ENCODE assay signal across 16 cellular contexts in the genomic region with DNA sequence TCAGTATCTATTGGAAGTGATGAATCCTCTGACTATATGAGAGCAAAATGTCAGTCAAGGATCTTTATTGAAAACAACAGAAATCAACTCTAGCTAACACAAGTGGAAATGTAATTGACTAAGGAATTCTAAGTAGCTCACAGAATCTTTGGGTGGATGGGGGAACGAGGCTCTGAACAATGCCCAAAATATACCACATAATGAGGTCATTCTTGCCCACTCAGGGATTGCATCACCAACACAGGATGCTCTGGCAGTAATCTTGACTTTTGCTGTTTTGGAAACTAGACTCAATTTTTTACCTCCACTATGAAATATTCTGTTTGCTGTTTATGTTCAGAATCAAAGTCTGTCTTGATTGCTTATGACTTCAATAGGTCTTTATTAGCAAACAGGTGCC.
DNase-seq lines count a peak whose midpoint lies in the region; ATAC-seq and TF ChIP-seq lines count a peak whose summit lies in the region.
"Had no signal": no experiment of that assay in that cellular context is flagged by ENCODE, and none has a peak within 500 bp of the region (broad histone marks: within the 10 kb centered on the region; RNA-seq: fewer than 3 reads in every experiment).

No MANE protein-coding gene starts in this region.

- no peaks in the 10 kb centered on the region for H3K36me3 ChIP-seq in mammary epithelial cell (ENCODE audit: insufficient read depth, low read length)
- H3K36me3 ChIP-seq: BE2C had no signal

- no peak overlapping the region for H3K4me2 ChIP-seq in mammary epithelial cell (ENCODE audit: insufficient read depth, low read depth, low read length)
- H3K4me2 ChIP-seq: GM23338 had no signal

- no peaks in the 10 kb centered on the region for H3K9me3 ChIP-seq in mammary epithelial cell (replicated peaks; ENCODE audit: insufficient read depth, low read length)
- H3K9me3 ChIP-seq: BE2C had no signal

- no peak for ATAC-seq in HG02840 (IDR thresholded peaks at IDR 0.05; ENCODE audit: low FRiP score, unreplicated experiment)
- ATAC-seq: GM23338 had no signal

- H3K79me2 ChIP-seq in mammary epithelial cell (ENCODE audit: insufficient read depth, low read length) = no peaks in the 10 kb centered on the region

- H3K9ac ChIP-seq in mammary epithelial cell (ENCODE audit: insufficient read depth, low read length) = no peak overlapping the region

- H4K20me1 ChIP-seq in mammary epithelial cell (ENCODE audit: insufficient read depth, low read length) = no peaks in the 10 kb centered on the region

- in situ Hi-C loops in mammary epithelial cell (cut with MboI; ENCODE audit: low sequenced_read_pairs in 2 of 2) = loop anchor here in 1 of 2 donors (25.0 kb wide), 1 partner anchor 361 kb away; no protein-coding TSS in a partner anchor

- intact Hi-C loops in mammary epithelial cell (cut with micrococcal nuclease) = no loop called here

- dilution Hi-C loops in mammary epithelial cell (cut with HindIII; ENCODE audit: low sequenced_read_pairs) = no loop called here

- CTCF ChIA-PET in mammary epithelial cell (lab: Charles Lee; ENCODE audit: low non-redundant PET) = no interaction called here

- DNase-seq in HS-5 (ENCODE audit: low read depth) (peak; percentile 16), NCI-H226 (peak; percentile 50), mammary epithelial cell (peak; percentile 45), renal cortical epithelial cell (ENCODE audit: low read depth) (peak; percentile 23), DMS79 (lab: John Stamatoyannopoulos, UW) (no peak), erythroblast (lab: John Stamatoyannopoulos, UW) (no peak)
- DNase-seq: BE2C; CD4-positive, alpha-beta memory T cell; DMS79 treated with DMSO at 0.1 percent for 48 hours; Karpas-422; NCI-H1436 treated with DMSO at 0.1 percent for 48 hours; NCI-H2081 treated with DMSO at 0.1 percent for 48 hours; NCI-H2227 treated with DMSO at 0.1 percent for 48 hours; NCI-H526 had no signal

- no peak for TF ChIP-seq POLR2A in erythroblast (IDR thresholded peaks at IDR 0.05; ENCODE audit: low read length)

- H3K4me1 ChIP-seq in mammary epithelial cell (ENCODE audit: insufficient read depth, low read length) = no peaks in the 10 kb centered on the region
- H3K4me1 ChIP-seq: BE2C had no signal

- no peaks in the 10 kb centered on the region for H3K27me3 ChIP-seq in mammary epithelial cell (ENCODE audit: insufficient read depth, low read length)
- H3K27me3 ChIP-seq: BE2C had no signal

- 0% methylated on average over 1 of the region's 1 CpG for WGBS in mammary epithelial cell (ENCODE audit: low coverage, missing lambda C conversion rate)

- no peak overlapping the region for H2AFZ ChIP-seq in mammary epithelial cell (ENCODE audit: low read depth, low read length)
- H2AFZ ChIP-seq: GM23338 had no signal

- H3K27ac ChIP-seq in mammary epithelial cell (ENCODE audit: insufficient read depth, low read depth, low read length) = no peak overlapping the region

- no TSS peak for BruUV-seq in mammary epithelial cell (replicated peaks; lab: Mats Ljungman, UMichigan)

- TF ChIP-seq CTCF in mammary epithelial cell (conservative IDR thresholded peaks at IDR 0.05 in 1 of 2, IDR thresholded peaks at IDR 0.05 in 1 of 2; ENCODE audit: extremely low read depth in 1 of 2, insufficient read depth in 1 of 2, low read depth in 1 of 2, low read length in 2 of 2) = no peak

- H3K4me3 ChIP-seq in mammary epithelial cell (replicated peaks in 1 of 3; ENCODE audit: insufficient read depth in 1 of 3, low read depth in 2 of 3, low read length in 3 of 3) = no peak overlapping the region
- H3K4me3 ChIP-seq: GM23338 had no signal

Comparison
In these comparisons a context has a peak if more than half of its experiments do, and no peak if none do; other contexts are left out.
1. DNase-seq: peak in HS-5 (single experiment), NCI-H226 (single experiment), mammary epithelial cell (single experiment) and renal cortical epithelial cell (single experiment); none in DMS79 (single experiment) and erythroblast (0 of 2).